Comparison of ENCODE assay signal across 9 cellular contexts in the genomic region with DNA sequence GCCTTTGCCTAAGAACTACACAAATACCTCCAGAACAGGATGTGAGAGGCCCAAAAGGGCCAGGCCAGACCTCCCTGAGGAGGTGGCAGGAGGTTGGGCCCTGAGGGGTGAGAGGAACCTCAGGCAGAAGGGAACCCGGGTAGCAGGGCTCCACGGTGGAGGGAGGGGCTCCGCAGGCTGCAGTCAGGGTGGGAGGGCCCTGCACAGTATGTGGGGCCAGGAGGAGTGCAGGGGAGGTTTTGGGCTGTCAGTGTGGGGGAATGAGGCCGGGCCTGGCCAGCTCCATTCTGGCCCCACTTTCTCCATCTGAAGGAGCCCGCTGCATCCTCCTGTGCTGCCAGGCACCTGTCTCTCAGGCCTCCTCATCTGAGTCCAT. TPM values are rescaled to one million over a fixed set of nuclear protein-coding genes. Genes with fewer than 3 reads are reported as not detected.
A peak's percentile ranks its signal among the peaks of the same experiment; 100 is the strongest.
DNase-seq lines count a peak whose midpoint lies in the region; ATAC-seq and TF ChIP-seq lines count a peak whose summit lies in the region.
"Had no signal": no experiment of that assay in that cellular context is flagged by ENCODE, and none has a peak within 500 bp of the region (broad histone marks: within the 10 kb centered on the region; RNA-seq: fewer than 3 reads in every experiment).

No MANE protein-coding gene starts in this region.

- TF ChIP-seq CTCF in osteoblast (IDR thresholded peaks at IDR 0.05; ENCODE audit: extremely low read depth, low read depth, low read length) (no peak), omental fat pad (IDR thresholded peaks at IDR 0.05) (no peak)

- no peaks in the 10 kb centered on the region for H4K20me1 ChIP-seq in osteoblast (ENCODE audit: insufficient read depth, low read length)

- CTCF ChIA-PET in CD4-positive, alpha-beta memory T cell (lab: Charles Lee; ENCODE audit: partially characterized antibody): interaction anchor here (0.6 to 5.4 kb wide), 12 partner anchors 8 to 280 kb away, joined by 3 to 60 read pairs (median 5); no protein-coding TSS in a partner anchor

- peaks cover 39 to 87% (median 65%) of the 10 kb centered on the region in 4 donors for H3K4me1 Mint-ChIP-seq in CD4-positive, alpha-beta memory T cell
- peaks cover 56% of the 10 kb centered on the region for H3K4me1 Mint-ChIP-seq in central memory CD8-positive, alpha-beta T cell

- no peak overlapping the region for H3K4me3 ChIP-seq in CD4-positive, alpha-beta memory T cell (ENCODE audit: low read length in 2 of 2)
- H3K4me3 ChIP-seq in osteoblast (ENCODE audit: insufficient read depth, low read length): no peak overlapping the region

- no peaks in the 10 kb centered on the region for H3K36me3 ChIP-seq in CD4-positive, alpha-beta memory T cell (ENCODE audit: insufficient read depth, low read length)
- peaks cover 4% of the 10 kb centered on the region for H3K36me3 ChIP-seq in osteoblast (ENCODE audit: insufficient read depth, low read length)

- no peak for ATAC-seq in central memory CD8-positive, alpha-beta T cell (replicated peaks; ENCODE audit: extremely low read depth, poor library complexity, severe bottlenecking)
- ATAC-seq in omental fat pad (ENCODE audit: low FRiP score): no peak
- ATAC-seq in HG03159 (IDR thresholded peaks at IDR 0.05; ENCODE audit: unreplicated experiment): no peak

- peaks cover 0 to 6% of the 10 kb centered on the region in 2 donors for H3K36me3 Mint-ChIP-seq in CD4-positive, alpha-beta memory T cell
- H3K36me3 Mint-ChIP-seq in central memory CD8-positive, alpha-beta T cell (ENCODE audit: insufficient read depth): peaks cover 14% of the 10 kb centered on the region

- peaks cover 86% of the 10 kb centered on the region for H3K4me1 ChIP-seq in CD4-positive, alpha-beta memory T cell (ENCODE audit: insufficient read depth, low read length)
- peaks cover 33% of the 10 kb centered on the region for H3K4me1 ChIP-seq in osteoblast (ENCODE audit: insufficient read depth, low read length)

- no peaks in the 10 kb centered on the region for H3K79me2 ChIP-seq in osteoblast (ENCODE audit: insufficient read depth, low read length)

- H2AFZ ChIP-seq in osteoblast (ENCODE audit: low read length): no peak overlapping the region

- intact Hi-C loops in CD4-positive, alpha-beta memory T cell (cut with micrococcal nuclease): no loop called here

- no peaks in the 10 kb centered on the region for H3K9me3 Mint-ChIP-seq in CD4-positive, alpha-beta memory T cell
- no peaks in the 10 kb centered on the region for H3K9me3 Mint-ChIP-seq in central memory CD8-positive, alpha-beta T cell

- H3K27me3 Mint-ChIP-seq in CD4-positive, alpha-beta memory T cell: no peaks in the 10 kb centered on the region
- no peaks in the 10 kb centered on the region for H3K27me3 Mint-ChIP-seq in central memory CD8-positive, alpha-beta T cell

- H3K27ac Mint-ChIP-seq in CD4-positive, alpha-beta memory T cell: peak overlapping the region in 5 of 7 donors; percentile 17 to 91 (median 47)
- peak overlapping the region; percentile 92 for H3K27ac Mint-ChIP-seq in central memory CD8-positive, alpha-beta T cell (ENCODE audit: low read depth)

- no peak overlapping the region for H3K4me2 ChIP-seq in osteoblast (ENCODE audit: insufficient read depth, low read length)

- H3K27ac ChIP-seq in CD4-positive, alpha-beta memory T cell (ENCODE audit: low read depth, low read length): no peak overlapping the region
- H3K27ac ChIP-seq in osteoblast (ENCODE audit: low read depth, low read length): no peak overlapping the region

- no peaks in the 10 kb centered on the region for H3K27me3 ChIP-seq in CD4-positive, alpha-beta memory T cell (ENCODE audit: insufficient read depth, low read length)
- no peaks in the 10 kb centered on the region for H3K27me3 ChIP-seq in osteoblast (ENCODE audit: insufficient read depth, low read length)

- no peak for DNase-seq in CD4-positive, alpha-beta memory T cell
- peak; percentile 26 for DNase-seq in NOMO-1 treated with dmso at 0.1 percent for 144 hours (lab: John Stamatoyannopoulos, UW; ENCODE audit: unreplicated experiment)
- DNase-seq in central memory CD8-positive, alpha-beta T cell (ENCODE audit: low spot score in 2 of 2): no peak
- DNase-seq in osteoblast (ENCODE audit: insufficient read length, low spot score, missing footprints): peak; percentile 49
- DNase-seq in omental fat pad (ENCODE audit: low spot score): no peak
- no peak for DNase-seq in putamen (ENCODE audit: low spot score)
- no peak for DNase-seq in NCI-H187 treated with DMSO at 0.1 percent for 48 hours (lab: John Stamatoyannopoulos, UW)
- DNase-seq: T-helper 9 cell had no signal

- H3K4me3 Mint-ChIP-seq in CD4-positive, alpha-beta memory T cell: peak overlapping the region in 4 of 8 donors; percentile 10 to 56 (median 30)
- H3K4me3 Mint-ChIP-seq in central memory CD8-positive, alpha-beta T cell: peak overlapping the region; percentile 36

- no peaks in the 10 kb centered on the region for H3K9me3 ChIP-seq in CD4-positive, alpha-beta memory T cell (ENCODE audit: control insufficient read depth in 1 of 2, low read length in 2 of 2)
- no peaks in the 10 kb centered on the region for H3K9me3 ChIP-seq in osteoblast (ENCODE audit: low read depth, low read length)

- POLR2A ChIA-PET in CD4-positive, alpha-beta memory T cell (lab: Charles Lee; ENCODE audit: partially characterized antibody): interaction anchor here (1.0 to 10.0 kb wide), 7 partner anchors 8 to 242 kb away, joined by 3 to 125 read pairs (median 6); partner anchors contain the start of genes ASCC1 and DDIT4

RNA-seq across cellular contexts. Expression of gene DNAJB12, which starts 25.9 kb away (rescaled TPM):
- total RNA-seq in CD4-positive, alpha-beta memory T cell: 10 to 100 TPM; 26.3 to 26.7 TPM
- 10 to 100 TPM; 13.4 to 26.2 TPM for polyA plus RNA-seq in CD4-positive, alpha-beta memory T cell
- total RNA-seq in osteoblast (48.0 and 52.5 TPM in 2 replicates), omental fat pad (10 to 100 TPM; 35.0 to 41.1 (median 36.5) TPM)

RNA-seq across cellular contexts. Expression of gene DDIT4, which starts 55.1 kb away (rescaled TPM):
- total RNA-seq in CD4-positive, alpha-beta memory T cell: 10 to 100 TPM; 23.1 to 24.5 TPM
- polyA plus RNA-seq in CD4-positive, alpha-beta memory T cell: 100 to 1,000 TPM; 154 to 635 TPM
- total RNA-seq in osteoblast: 366 and 522 TPM in 2 replicates
- total RNA-seq in omental fat pad: 100 to 1,000 TPM in 3 of 4 donors, 10 to 100 TPM in 1; 56.2 to 527 (median 185) TPM

Comparison
In these comparisons a context has a peak if more than half of its experiments do, and no peak if none do; other contexts are left out.
1. DNase-seq: peak in NOMO-1 treated with dmso at 0.1 percent for 144 hours (single experiment) and osteoblast (single experiment); none in CD4-positive, alpha-beta memory T cell (0 of 5), central memory CD8-positive, alpha-beta T cell (0 of 2), omental fat pad (single experiment), putamen (single experiment) and NCI-H187 treated with DMSO at 0.1 percent for 48 hours (single experiment).